In genomic region chr9:108933641-108934322, GRCh38 we compare ENCODE assay signal across 1 cellular context.
A peak's percentile ranks its signal among the peaks of the same experiment; 100 is the strongest.
TF ChIP-seq lines count a peak whose summit lies in the region.

Gene ELP1 (minus strand): TSS chr9:108934124. CDS start chr9:108931146, 2,978 bp downstream.

TF ChIP-seq in HepG2, 621 proteins besides CTCF, POLR2A, EP300 and RAD21 (continued from another document and continues in another):
- TF ChIP-seq REST (IDR thresholded peaks at IDR 0.05; ENCODE audit: borderline replicate concordance in 1 of 2, low read depth in 1 of 2, low read length in 2 of 2) (no peak), IKZF5 (CRISPR knock-in tag; IDR thresholded peaks at IDR 0.05) (peak; percentile 64; the same call in 1 of the 2 replicates), ZFP90 (CRISPR knock-in tag; IDR thresholded peaks at IDR 0.05; ENCODE audit: borderline replicate concordance) (peak; percentile 75; the same call in 1 of the 2 replicates), TCF12 (IDR thresholded peaks at IDR 0.05) (no peak), TCF12 (CRISPR knock-in tag; IDR thresholded peaks at IDR 0.05) (no peak; the same call in 1 of the 2 replicates), ZNF850 (CRISPR knock-in tag; conservative IDR thresholded peaks at IDR 0.05) (no peak), AKAP8 (CRISPR knock-in tag; IDR thresholded peaks at IDR 0.05) (peak; percentile 56; the same call in 1 of the 2 replicates), TEAD3 (CRISPR knock-in tag; optimal IDR thresholded peaks at IDR 0.05; ENCODE audit: borderline replicate concordance) (peak; percentile 47), ZNF34 (CRISPR knock-in tag; IDR thresholded peaks at IDR 0.05; ENCODE audit: borderline replicate concordance) (no peak), THAP11 (CRISPR knock-in tag; IDR thresholded peaks at IDR 0.05) (peak; percentile 88), TCF7 (IDR thresholded peaks at IDR 0.05; ENCODE audit: low read depth) (no peak), ZNF3 (CRISPR knock-in tag; IDR thresholded peaks at IDR 0.05) (no peak), FOXA1 (IDR thresholded peaks at IDR 0.05) (no peak), FOXA1 (CRISPR knock-in tag; IDR thresholded peaks at IDR 0.05) (peak; percentile 45), MXD3 (CRISPR knock-in tag; IDR thresholded peaks at IDR 0.05) (peak; percentile 82), NR2F6 (IDR thresholded peaks at IDR 0.05) (no peak), NR2F6 (CRISPR knock-in tag; IDR thresholded peaks at IDR 0.05) (peak; percentile 31), KLF6 (CRISPR knock-in tag; IDR thresholded peaks at IDR 0.05) (no peak), BRD4 (CRISPR knock-in tag; IDR thresholded peaks at IDR 0.05) (peak; percentile 65), PBX3 (CRISPR knock-in tag; IDR thresholded peaks at IDR 0.05; ENCODE audit: borderline replicate concordance) (no peak; the same call in 1 of the 2 replicates), RBFOX2 (IDR thresholded peaks at IDR 0.05; ENCODE audit: low read depth, low read length) (peak; percentile 92), ZNF317 (CRISPR knock-in tag; IDR thresholded peaks at IDR 0.05) (peak; percentile 98), HOXA3 (CRISPR knock-in tag; IDR thresholded peaks at IDR 0.05) (peak; percentile 93), ZNF20 (CRISPR knock-in tag; IDR thresholded peaks at IDR 0.05) (no peak), MEIS2 (CRISPR knock-in tag; IDR thresholded peaks at IDR 0.05) (peak; percentile 65; the same call in 1 of the 2 replicates), ZNF513 (CRISPR knock-in tag; conservative IDR thresholded peaks at IDR 0.05) (0 out of 2 replicates have a peak, but pooled peaks have one; percentile 56), ZBTB21 (CRISPR knock-in tag; IDR thresholded peaks at IDR 0.05) (peak; percentile 77), SP5 (CRISPR knock-in tag; IDR thresholded peaks at IDR 0.05; ENCODE audit: borderline replicate concordance, low read depth) (0 out of 2 replicates have a peak, but pooled peaks have one; percentile 5), ZNF841 (CRISPR knock-in tag; IDR thresholded peaks at IDR 0.05; ENCODE audit: borderline replicate concordance) (no peak), PRPF4 (IDR thresholded peaks at IDR 0.05; ENCODE audit: low read depth, low read length, poor library complexity, severe bottlenecking) (no peak), ZNF441 (CRISPR knock-in tag; IDR thresholded peaks at IDR 0.05; ENCODE audit: borderline replicate concordance) (no peak), ZNF703 (CRISPR knock-in tag; IDR thresholded peaks at IDR 0.05; ENCODE audit: borderline replicate concordance) (0 out of 2 replicates have a peak, but pooled peaks have one; percentile 47), ZNF232 (CRISPR knock-in tag; IDR thresholded peaks at IDR 0.05; ENCODE audit: borderline replicate concordance) (peak; percentile 75; the same call in 1 of the 2 replicates), UBTF (CRISPR knock-in tag; IDR thresholded peaks at IDR 0.05) (peak; percentile 92), HMGA1 (CRISPR knock-in tag; conservative IDR thresholded peaks at IDR 0.05) (no peak), TP53 (CRISPR knock-in tag; conservative IDR thresholded peaks at IDR 0.05) (no peak), HOXD1 (CRISPR knock-in tag; IDR thresholded peaks at IDR 0.05) (peak; percentile 31; the same call in 1 of the 2 replicates), ZBTB44 (CRISPR knock-in tag; IDR thresholded peaks at IDR 0.05) (no peak), ARNT2 (CRISPR knock-in tag; IDR thresholded peaks at IDR 0.05; ENCODE audit: low read depth) (peak; percentile 38; the same call in 1 of the 2 replicates), ZC3H13 (CRISPR knock-in tag; IDR thresholded peaks at IDR 0.05) (peak; percentile 74; the same call in 1 of the 2 replicates), MTERF4 (CRISPR knock-in tag; IDR thresholded peaks at IDR 0.05) (peak; percentile 76; the same call in 1 of the 2 replicates), ZNF629 (CRISPR knock-in tag; conservative IDR thresholded peaks at IDR 0.05) (0 out of 2 replicates have a peak, but pooled peaks have one; percentile 34), ZNF142 (CRISPR knock-in tag; IDR thresholded peaks at IDR 0.05) (peak; percentile 84; the same call in 1 of the 2 replicates), ZNF75D (CRISPR knock-in tag; IDR thresholded peaks at IDR 0.05; ENCODE audit: borderline replicate concordance) (no peak), ZNF547 (CRISPR knock-in tag; IDR thresholded peaks at IDR 0.05) (no peak)
